8 cellular contexts compared by ENCODE assay signal in genomic region chr5:59036274-59036961, GRCh38.
A peak's percentile ranks its signal among the peaks of the same experiment; 100 is the strongest.
DNase-seq lines count a peak whose midpoint lies in the region; ATAC-seq and TF ChIP-seq lines count a peak whose summit lies in the region.

No MANE protein-coding gene starts in this region.

- TF ChIP-seq CTCF in fibroblast of villous mesenchyme (IDR thresholded peaks at IDR 0.05; ENCODE audit: insufficient read depth, low read depth, low read length) = no peak

- peak; percentile 67 for DNase-seq in AG20443 (ENCODE audit: low spot score)
- peak; percentile 76 for DNase-seq in M059J (ENCODE audit: low read depth)
- DNase-seq in activated CD4-positive, alpha-beta T cell treated with anti-CD3 and anti-CD28 coated beads, Interleukin-2, amount 50 U/mL, for 4 hours = peak; percentile 40 to 43
- peak; percentile 99 for DNase-seq in fibroblast of villous mesenchyme (ENCODE audit: low read depth)
- peak; percentile 54 for DNase-seq in stimulated activated CD8-positive, alpha-beta memory T cell treated with anti-CD3 and anti-CD28 coated beads, Interleukin-4, amount 100 ng/mL, for 48 hours
- DNase-seq in NCI-H524 treated with DMSO at 0.1 percent for 48 hours (lab: John Stamatoyannopoulos, UW) = no peak

- ATAC-seq in HG03521 (IDR thresholded peaks at IDR 0.05; ENCODE audit: unreplicated experiment) (no peak), HG02852 (IDR thresholded peaks at IDR 0.05; ENCODE audit: unreplicated experiment) (no peak)

- peak overlapping the region; percentile 85 for H3K4me3 ChIP-seq in fibroblast of villous mesenchyme (ENCODE audit: low read depth, low read length)
